Comparison of ENCODE assay signal across 1 cellular context in genomic region chr16:65038125-65038524, GRCh38.
TF ChIP-seq lines count a peak whose summit lies in the region.

No MANE protein-coding gene starts in this region.

TF ChIP-seq in GM23338, 12 proteins besides CTCF, POLR2A, EP300 and RAD21:
- TF ChIP-seq REST (IDR thresholded peaks at IDR 0.05; ENCODE audit: unreplicated experiment) (no peak), CREB1 (CRISPR knock-in tag; IDR thresholded peaks at IDR 0.05; ENCODE audit: low read depth) (no peak), ZNF331 (CRISPR knock-in tag; IDR thresholded peaks at IDR 0.05; ENCODE audit: low read depth) (no peak), JUNB (IDR thresholded peaks at IDR 0.05; ENCODE audit: unreplicated experiment) (no peak), POLR2AphosphoS5 (IDR thresholded peaks at IDR 0.05; ENCODE audit: low read depth) (no peak), ZNF114 (CRISPR knock-in tag; IDR thresholded peaks at IDR 0.05) (no peak), EZH2 (IDR thresholded peaks at IDR 0.05; ENCODE audit: low read depth, unreplicated experiment) (no peak), EZH2phosphoT487 (IDR thresholded peaks at IDR 0.05; ENCODE audit: unreplicated experiment) (no peak), ETS1 (IDR thresholded peaks at IDR 0.05) (no peak), STAT1 (IDR thresholded peaks at IDR 0.05; ENCODE audit: unreplicated experiment) (no peak), ZNF462 (CRISPR knock-in tag; IDR thresholded peaks at IDR 0.05) (no peak), NANOG (IDR thresholded peaks at IDR 0.05; ENCODE audit: borderline replicate concordance) (no peak)
